Comparison of ENCODE assay signal across 15 cellular contexts in genomic region chr5:13350754-13351153, GRCh38.
DNase-seq lines count a peak whose midpoint lies in the region; ATAC-seq, FAIRE-seq and TF ChIP-seq lines count a peak whose summit lies in the region.
"Had no signal": no experiment of that assay in that cellular context is flagged by ENCODE, and none has a peak within 500 bp of the region (broad histone marks: within the 10 kb centered on the region; RNA-seq: fewer than 3 reads in every experiment).

No MANE protein-coding gene starts in this region.

- peak; percentile 10 for DNase-seq in Caki2 (ENCODE audit: low read depth)
- no peak for DNase-seq in HTR-8/SVneo (ENCODE audit: insufficient read length, low spot score)
- DNase-seq in astrocyte of the cerebellum (ENCODE audit: low read depth): peak; percentile 20
- DNase-seq in myocyte (ENCODE audit: low read depth): peak; percentile 7
- DNase-seq in DMS53 treated with DMSO at 0.1 percent for 48 hours (lab: John Stamatoyannopoulos, UW; ENCODE audit: unreplicated experiment): no peak
- DNase-seq in NCI-H526 (lab: John Stamatoyannopoulos, UW): no peak
- DNase-seq: BE2C; CD4-positive, alpha-beta memory T cell; IMR-90; Kasumi-1; NCI-H345; NCI-H774; RPMI8226 had no signal

- no peak for TF ChIP-seq CTCF in astrocyte of the cerebellum (IDR thresholded peaks at IDR 0.05; ENCODE audit: low read depth, low read length, missing control alignments)

- in situ Hi-C loops in Caki2 (cut with HindIII; ENCODE audit: low pct_unique_long_range_greater_than_20kb, low sequenced_read_pairs) (no loop called here), astrocyte of the cerebellum (cut with HindIII; ENCODE audit: low sequenced_read_pairs) (no loop called here)

- no peak overlapping the region for H3K4me3 ChIP-seq in astrocyte of the cerebellum (ENCODE audit: low read depth, low read length)
- H3K4me3 ChIP-seq: SJSA1 had no signal

- ATAC-seq in GM21723 (IDR thresholded peaks at IDR 0.05; ENCODE audit: unreplicated experiment): no peak

- FAIRE-seq in HTR-8/SVneo (lab: Jason Lieb, UNC): peak; percentile 69

Comparison
In these comparisons a context has a peak if more than half of its experiments do, and no peak if none do; other contexts are left out.
1. DNase-seq: peak in Caki2 (single experiment), astrocyte of the cerebellum (single experiment) and myocyte (single experiment); none in HTR-8/SVneo (single experiment), DMS53 treated with DMSO at 0.1 percent for 48 hours (single experiment) and NCI-H526 (0 of 2).